In the genomic region with DNA sequence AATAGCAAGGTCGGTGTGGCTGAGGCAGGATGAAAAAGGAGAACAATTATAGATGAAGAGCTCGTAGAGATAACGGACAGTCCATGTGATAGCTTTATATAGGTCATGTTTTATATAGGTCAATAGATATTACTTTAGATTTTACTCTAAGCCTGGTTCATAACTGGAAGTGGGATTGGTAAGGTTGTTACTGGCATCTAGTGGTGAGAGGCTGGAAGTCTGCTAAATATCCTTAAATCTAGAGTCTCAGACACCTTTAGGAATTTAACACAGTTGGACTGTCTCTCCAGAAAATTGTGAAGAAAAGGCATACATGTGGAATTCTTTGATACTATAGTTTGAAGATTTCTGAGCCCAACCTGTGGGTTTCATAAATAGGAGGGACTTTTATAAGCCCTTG, we compare ENCODE assay signal across 13 cellular contexts.
DNase-seq lines count a peak whose midpoint lies in the region; ATAC-seq, FAIRE-seq and TF ChIP-seq lines count a peak whose summit lies in the region.
"Had no signal": no experiment of that assay in that cellular context is flagged by ENCODE, and none has a peak within 500 bp of the region (broad histone marks: within the 10 kb centered on the region; RNA-seq: fewer than 3 reads in every experiment).

No MANE protein-coding gene starts in this region.

- no peak overlapping the region for H3K27ac ChIP-seq in GM23338 (ENCODE audit: low read depth)
- H3K27ac ChIP-seq: skin epidermis, upper lobe of left lung had no signal

- H3K36me3 Mint-ChIP-seq in GM23338 (ENCODE audit: low read depth), result peaks cover 14% of the 10 kb centered on the region; the same call in 2 of the 3 replicates
- H3K36me3 Mint-ChIP-seq in activated naive CD4-positive, alpha-beta T cell treated with anti-CD3 and anti-CD28 coated beads for 36 hours (ENCODE audit: low read depth), result peaks cover 4% of the 10 kb centered on the region

- H2AFZ ChIP-seq in GM23338, result no peak overlapping the region

- H3K27ac Mint-ChIP-seq in GM23338, result no peak overlapping the region
- H3K27ac Mint-ChIP-seq in activated naive CD4-positive, alpha-beta T cell treated with anti-CD3 and anti-CD28 coated beads for 36 hours, result no peak overlapping the region
- H3K27ac Mint-ChIP-seq: CD14-positive monocyte, nephron progenitor cell had no signal

- no peak overlapping the region for H3K4me2 ChIP-seq in GM23338

- H3K4me3 ChIP-seq in BJ (ENCODE audit: low read depth, low read length) (no peak overlapping the region), GM23338 (no peak overlapping the region)
- H3K4me3 ChIP-seq: skin epidermis, upper lobe of left lung had no signal

- ATAC-seq in GM23338 (no peak), HG03520 (IDR thresholded peaks at IDR 0.05; ENCODE audit: unreplicated experiment) (no peak)

- H3K4me1 ChIP-seq in GM23338 (ENCODE audit: insufficient read depth), result peaks cover 25% of the 10 kb centered on the region
- H3K4me1 ChIP-seq: upper lobe of left lung had no signal

- TF ChIP-seq CTCF in BJ (IDR thresholded peaks at IDR 0.05; ENCODE audit: insufficient read depth, low read depth, low read length) (peak; percentile 49), GM23338 (conservative IDR thresholded peaks at IDR 0.05; ENCODE audit: low read depth in 2 of 2) (peak in 1 of 2 experiments; percentile 51; a peak in 2 of 4 replicates)

- H3F3A ChIP-seq in GM23338 (replicated peaks; ENCODE audit: low read depth), result no peaks in the 10 kb centered on the region

- peaks cover 29% of the 10 kb centered on the region for H3K4me1 Mint-ChIP-seq in GM23338
- no peaks in the 10 kb centered on the region for H3K4me1 Mint-ChIP-seq in activated naive CD4-positive, alpha-beta T cell treated with anti-CD3 and anti-CD28 coated beads for 36 hours (ENCODE audit: low read depth)
- H3K4me1 Mint-ChIP-seq: nephron progenitor cell had no signal

- DNase-seq in BJ (ENCODE audit: low read depth), result peak; percentile 5
- peak; percentile 11 for DNase-seq in GM23338 (ENCODE audit: low spot score)
- DNase-seq in T1000 (lab: John Stamatoyannopoulos, UW), result peak; percentile 2
- DNase-seq in activated naive CD4-positive, alpha-beta T cell treated with anti-CD3 and anti-CD28 coated beads for 36 hours, result no peak
- DNase-seq in GM19240 (ENCODE audit: insufficient read length, low spot score), result no peak
- no peak for DNase-seq in NCI-H187 treated with DMSO at 0.1 percent for 48 hours (lab: John Stamatoyannopoulos, UW)
- DNase-seq: NCI-H187, nephron progenitor cell, upper lobe of left lung had no signal

- H3K27me3 Mint-ChIP-seq in GM23338 (ENCODE audit: insufficient read depth, low read depth, poor library complexity), result no peaks in the 10 kb centered on the region
- no peaks in the 10 kb centered on the region for H3K27me3 Mint-ChIP-seq in activated naive CD4-positive, alpha-beta T cell treated with anti-CD3 and anti-CD28 coated beads for 36 hours (ENCODE audit: low read depth)

- no peaks in the 10 kb centered on the region; the same call in 1 of the 2 replicates for H3K79me2 ChIP-seq in GM23338 (replicated peaks; ENCODE audit: insufficient read depth)

- CTCF ChIA-PET in BJ (lab: Yijun Ruan, JAX), result interaction anchor here (0.8 kb wide), 1 partner anchor 9 kb away, joined by 3 read pairs; no protein-coding TSS in a partner anchor
- CTCF ChIA-PET in activated naive CD4-positive, alpha-beta T cell treated with anti-CD3 and anti-CD28 coated beads for 36 hours (lab: Charles Lee), result interaction anchor here (0.6 to 1.1 kb wide), 3 partner anchors 80 to 323 kb away, joined by 3 read pairs; no protein-coding TSS in a partner anchor

- FAIRE-seq in islet of Langerhans (lab: Jason Lieb, UNC), result peak; percentile 77

- no peak overlapping the region for H3K4me3 Mint-ChIP-seq in GM23338
- H3K4me3 Mint-ChIP-seq in activated naive CD4-positive, alpha-beta T cell treated with anti-CD3 and anti-CD28 coated beads for 36 hours, result no peak overlapping the region
- H3K4me3 Mint-ChIP-seq: CD14-positive monocyte, nephron progenitor cell had no signal

- POLR2A ChIA-PET in BJ (lab: Charles Lee), result no interaction called here

- no peaks in the 10 kb centered on the region for H3K9me3 Mint-ChIP-seq in GM23338
- no peaks in the 10 kb centered on the region for H3K9me3 Mint-ChIP-seq in activated naive CD4-positive, alpha-beta T cell treated with anti-CD3 and anti-CD28 coated beads for 36 hours
- H3K9me3 Mint-ChIP-seq: CD14-positive monocyte, nephron progenitor cell had no signal

- intact Hi-C loops in activated naive CD4-positive, alpha-beta T cell treated with anti-CD3 and anti-CD28 coated beads for 36 hours (cut with micrococcal nuclease), result loop anchor here (1.0 kb wide), 1 partner anchor 330 kb away; no protein-coding TSS in a partner anchor

- H3K36me3 ChIP-seq in BJ (ENCODE audit: control insufficient read depth, insufficient read depth, low read length) (no peaks in the 10 kb centered on the region), GM23338 (ENCODE audit: insufficient read depth) (peaks cover 5% of the 10 kb centered on the region; the same call in 1 of the 2 replicates)
- H3K36me3 ChIP-seq: upper lobe of left lung had no signal

- H3K9me2 ChIP-seq in GM23338 (ENCODE audit: insufficient read depth), result no peaks in the 10 kb centered on the region

- H4K20me1 ChIP-seq in GM23338 (replicated peaks; ENCODE audit: insufficient read depth), result no peaks in the 10 kb centered on the region

- H3K27me3 ChIP-seq in BJ (ENCODE audit: control insufficient read depth, insufficient read depth, low read length) (no peaks in the 10 kb centered on the region), GM23338 (ENCODE audit: insufficient read depth) (no peaks in the 10 kb centered on the region)
- H3K27me3 ChIP-seq: upper lobe of left lung had no signal

TF ChIP-seq in GM23338, 12 proteins besides CTCF, POLR2A, EP300 and RAD21 (continues in another document):
- TF ChIP-seq CREB1 (CRISPR knock-in tag; IDR thresholded peaks at IDR 0.05; ENCODE audit: low read depth), result no peak
- TF ChIP-seq NANOG (IDR thresholded peaks at IDR 0.05; ENCODE audit: borderline replicate concordance), result no peak
- TF ChIP-seq EZH2phosphoT487 (IDR thresholded peaks at IDR 0.05; ENCODE audit: unreplicated experiment), result no peak
- TF ChIP-seq, protein P1, sequence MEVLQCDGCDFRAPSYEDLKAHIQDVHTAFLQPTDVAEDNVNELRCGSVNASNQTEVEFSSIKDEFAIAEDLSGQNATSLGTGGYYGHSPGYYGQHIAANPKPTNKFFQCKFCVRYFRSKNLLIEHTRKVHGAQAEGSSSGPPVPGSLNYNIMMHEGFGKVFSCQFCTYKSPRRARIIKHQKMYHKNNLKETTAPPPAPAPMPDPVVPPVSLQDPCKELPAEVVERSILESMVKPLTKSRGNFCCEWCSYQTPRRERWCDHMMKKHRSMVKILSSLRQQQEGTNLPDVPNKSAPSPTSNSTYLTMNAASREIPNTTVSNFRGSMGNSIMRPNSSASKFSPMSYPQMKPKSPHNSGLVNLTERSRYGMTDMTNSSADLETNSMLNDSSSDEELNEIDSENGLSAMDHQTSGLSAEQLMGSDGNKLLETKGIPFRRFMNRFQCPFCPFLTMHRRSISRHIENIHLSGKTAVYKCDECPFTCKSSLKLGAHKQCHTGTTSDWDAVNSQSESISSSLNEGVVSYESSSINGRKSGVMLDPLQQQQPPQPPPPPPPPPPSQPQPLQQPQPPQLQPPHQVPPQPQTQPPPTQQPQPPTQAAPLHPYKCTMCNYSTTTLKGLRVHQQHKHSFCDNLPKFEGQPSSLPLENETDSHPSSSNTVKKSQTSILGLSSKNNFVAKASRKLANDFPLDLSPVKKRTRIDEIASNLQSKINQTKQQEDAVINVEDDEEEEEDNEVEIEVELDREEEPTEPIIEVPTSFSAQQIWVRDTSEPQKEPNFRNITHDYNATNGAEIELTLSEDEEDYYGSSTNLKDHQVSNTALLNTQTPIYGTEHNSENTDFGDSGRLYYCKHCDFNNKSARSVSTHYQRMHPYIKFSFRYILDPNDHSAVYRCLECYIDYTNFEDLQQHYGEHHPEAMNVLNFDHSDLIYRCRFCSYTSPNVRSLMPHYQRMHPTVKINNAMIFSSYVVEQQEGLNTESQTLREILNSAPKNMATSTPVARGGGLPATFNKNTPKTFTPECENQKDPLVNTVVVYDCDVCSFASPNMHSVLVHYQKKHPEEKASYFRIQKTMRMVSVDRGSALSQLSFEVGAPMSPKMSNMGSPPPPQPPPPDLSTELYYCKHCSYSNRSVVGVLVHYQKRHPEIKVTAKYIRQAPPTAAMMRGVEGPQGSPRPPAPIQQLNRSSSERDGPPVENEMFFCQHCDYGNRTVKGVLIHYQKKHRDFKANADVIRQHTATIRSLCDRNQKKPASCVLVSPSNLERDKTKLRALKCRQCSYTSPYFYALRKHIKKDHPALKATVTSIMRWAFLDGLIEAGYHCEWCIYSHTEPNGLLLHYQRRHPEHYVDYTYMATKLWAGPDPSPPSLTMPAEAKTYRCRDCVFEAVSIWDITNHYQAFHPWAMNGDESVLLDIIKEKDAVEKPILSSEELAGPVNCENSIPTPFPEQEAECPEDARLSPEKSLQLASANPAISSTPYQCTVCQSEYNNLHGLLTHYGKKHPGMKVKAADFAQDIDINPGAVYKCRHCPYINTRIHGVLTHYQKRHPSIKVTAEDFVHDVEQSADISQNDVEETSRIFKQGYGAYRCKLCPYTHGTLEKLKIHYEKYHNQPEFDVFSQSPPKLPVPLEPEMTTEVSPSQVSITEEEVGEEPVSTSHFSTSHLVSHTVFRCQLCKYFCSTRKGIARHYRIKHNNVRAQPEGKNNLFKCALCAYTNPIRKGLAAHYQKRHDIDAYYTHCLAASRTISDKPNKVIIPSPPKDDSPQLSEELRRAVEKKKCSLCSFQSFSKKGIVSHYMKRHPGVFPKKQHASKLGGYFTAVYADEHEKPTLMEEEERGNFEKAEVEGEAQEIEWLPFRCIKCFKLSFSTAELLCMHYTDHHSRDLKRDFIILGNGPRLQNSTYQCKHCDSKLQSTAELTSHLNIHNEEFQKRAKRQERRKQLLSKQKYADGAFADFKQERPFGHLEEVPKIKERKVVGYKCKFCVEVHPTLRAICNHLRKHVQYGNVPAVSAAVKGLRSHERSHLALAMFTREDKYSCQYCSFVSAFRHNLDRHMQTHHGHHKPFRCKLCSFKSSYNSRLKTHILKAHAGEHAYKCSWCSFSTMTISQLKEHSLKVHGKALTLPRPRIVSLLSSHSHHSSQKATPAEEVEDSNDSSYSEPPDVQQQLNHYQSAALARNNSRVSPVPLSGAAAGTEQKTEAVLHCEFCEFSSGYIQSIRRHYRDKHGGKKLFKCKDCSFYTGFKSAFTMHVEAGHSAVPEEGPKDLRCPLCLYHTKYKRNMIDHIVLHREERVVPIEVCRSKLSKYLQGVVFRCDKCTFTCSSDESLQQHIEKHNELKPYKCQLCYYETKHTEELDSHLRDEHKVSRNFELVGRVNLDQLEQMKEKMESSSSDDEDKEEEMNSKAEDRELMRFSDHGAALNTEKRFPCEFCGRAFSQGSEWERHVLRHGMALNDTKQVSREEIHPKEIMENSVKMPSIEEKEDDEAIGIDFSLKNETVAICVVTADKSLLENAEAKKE (CRISPR knock-in tag; IDR thresholded peaks at IDR 0.05), result no peak
- TF ChIP-seq POLR2AphosphoS5 (IDR thresholded peaks at IDR 0.05; ENCODE audit: low read depth), result no peak
- no peak for TF ChIP-seq STAT1 (IDR thresholded peaks at IDR 0.05; ENCODE audit: unreplicated experiment)

Comparison
In these comparisons a context has a peak if more than half of its experiments do, and no peak if none do; other contexts are left out.
1. DNase-seq: peak in BJ (single experiment), GM23338 (single experiment) and T1000 (single experiment); none in activated naive CD4-positive, alpha-beta T cell treated with anti-CD3 and anti-CD28 coated beads for 36 hours (single experiment), GM19240 (single experiment) and NCI-H187 treated with DMSO at 0.1 percent for 48 hours (single experiment).